In the genomic region with DNA sequence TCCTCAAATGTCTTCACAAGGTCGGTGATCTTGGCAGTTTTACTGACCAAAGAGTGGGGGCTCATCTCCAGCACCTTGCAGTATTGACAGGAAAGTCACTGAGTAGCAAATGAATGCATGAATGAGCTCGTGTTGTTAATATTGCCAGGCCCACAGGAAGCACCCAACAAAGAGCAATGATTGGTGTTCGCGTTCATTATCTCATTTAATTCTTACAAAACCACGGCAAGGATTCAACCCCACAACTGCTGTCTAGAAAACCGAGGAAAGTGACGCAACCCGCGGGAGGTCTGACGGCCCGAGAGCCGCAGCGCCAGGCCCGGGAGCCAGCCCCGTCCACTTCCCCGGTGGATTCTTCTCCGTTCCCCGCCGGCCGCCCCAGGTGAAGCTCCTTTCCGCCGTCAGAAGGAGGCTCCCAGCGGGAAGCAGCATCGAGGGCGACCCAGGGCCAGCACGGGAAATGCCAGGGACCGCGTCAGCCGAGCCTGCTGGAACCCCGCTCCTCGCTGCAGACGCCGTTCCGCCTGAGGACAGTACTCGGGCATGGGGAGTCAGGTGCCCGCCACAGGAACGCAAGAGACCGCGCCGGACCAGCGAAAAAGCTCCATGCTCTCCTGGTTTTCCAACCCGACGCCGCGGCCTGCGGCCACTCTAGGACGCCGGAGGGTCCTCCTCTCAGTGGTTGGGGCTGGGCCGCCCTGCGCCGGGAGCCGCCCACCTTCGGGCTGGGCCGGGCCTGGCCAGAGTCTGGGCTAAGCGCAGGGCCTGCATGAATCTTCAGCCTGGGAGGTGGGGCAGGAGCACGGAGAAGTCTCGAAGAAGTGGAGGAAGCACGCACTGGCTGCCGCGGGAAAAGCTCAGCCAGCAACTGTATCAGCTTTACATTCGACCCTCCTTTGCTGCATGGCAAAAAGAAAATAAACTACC, we compare ENCODE assay signal across 8 cellular contexts. TPM values are rescaled to one million over a fixed set of nuclear protein-coding genes. Genes with fewer than 3 reads are reported as not detected.
DNase-seq lines count a peak whose midpoint lies in the region; ATAC-seq and TF ChIP-seq lines count a peak whose summit lies in the region.

No MANE protein-coding gene starts in this region.

- no peaks in the 10 kb centered on the region for H3K36me3 Mint-ChIP-seq in activated T-helper 17 cell treated with anti-CD3 and anti-CD28 coated beads, Interleukin-2, amount 50 U/mL, for 72 hours (ENCODE audit: low read depth)

- H3K9me3 ChIP-seq in HUES64 (ENCODE audit: insufficient read depth, low read depth, low read length) (no peaks in the 10 kb centered on the region), PC-3 (ENCODE audit: low read length) (no peaks in the 10 kb centered on the region), esophagus squamous epithelium (no peaks in the 10 kb centered on the region), muscle layer of duodenum (ENCODE audit: control insufficient read depth in 1 of 2, low read length in 2 of 2) (no peaks in the 10 kb centered on the region)

- H3K27ac ChIP-seq in HUES64 (ENCODE audit: low read depth, low read length) (peak overlapping the region; percentile 91), PC-3 (ENCODE audit: low read length) (peak overlapping the region; percentile 49), esophagus squamous epithelium (peak overlapping the region; percentile 88 to 95 (median 93)), muscle layer of duodenum (ENCODE audit: low read length) (peak overlapping the region; percentile 91)

- H3K4me3 ChIP-seq in HUES64 (ENCODE audit: low read length) (peak overlapping the region; percentile 90), PC-3 (ENCODE audit: low read length) (peak overlapping the region; percentile 79), esophagus squamous epithelium (peak overlapping the region; percentile 54 to 91 (median 72)), muscle layer of duodenum (ENCODE audit: low read depth in 1 of 2, low read length in 2 of 2) (peak overlapping the region; percentile 75 to 77)

- no peaks in the 10 kb centered on the region for H3K9me3 Mint-ChIP-seq in activated T-helper 17 cell treated with anti-CD3 and anti-CD28 coated beads, Interleukin-2, amount 50 U/mL, for 72 hours

- peak in 3 of 4 donors; percentile 58 to 80 (median 78) for TF ChIP-seq POLR2A in esophagus squamous epithelium (IDR thresholded peaks at IDR 0.05)

- H3F3A ChIP-seq in PC-3 (ENCODE audit: low read length, unreplicated experiment) = no peaks in the 10 kb centered on the region

- no peak for TF ChIP-seq CTCF in PC-3 (conservative IDR thresholded peaks at IDR 0.05; ENCODE audit: low read depth, low read length)
- no peak for TF ChIP-seq CTCF in esophagus squamous epithelium (IDR thresholded peaks at IDR 0.05)

- POLR2A ChIA-PET in PC-3 (lab: Charles Lee; ENCODE audit: unreplicated experiment) = interaction anchor here (0.5 to 1.4 kb wide), 3 partner anchors 20 to 690 kb away, joined by 4 to 12 read pairs (median 4); no protein-coding TSS in a partner anchor

- H3K4me1 ChIP-seq in HUES64 (ENCODE audit: insufficient read depth, low read length) (peaks cover 27% of the 10 kb centered on the region), PC-3 (ENCODE audit: insufficient read depth, low read length) (peaks cover 26% of the 10 kb centered on the region), esophagus squamous epithelium (peaks cover 4 to 40% (median 10%) of the 10 kb centered on the region in 3 donors), muscle layer of duodenum (ENCODE audit: control insufficient read depth in 1 of 2, insufficient read depth in 2 of 2, low read length in 2 of 2) (no peaks in the 10 kb centered on the region)

- peak overlapping the region; percentile 37 for H3K27ac Mint-ChIP-seq in activated T-helper 17 cell treated with anti-CD3 and anti-CD28 coated beads, Interleukin-2, amount 50 U/mL, for 72 hours

- peak overlapping the region; percentile 80 for H3K4me3 Mint-ChIP-seq in activated T-helper 17 cell treated with anti-CD3 and anti-CD28 coated beads, Interleukin-2, amount 50 U/mL, for 72 hours

- H3K4me1 Mint-ChIP-seq in activated T-helper 17 cell treated with anti-CD3 and anti-CD28 coated beads, Interleukin-2, amount 50 U/mL, for 72 hours = peaks cover 10% of the 10 kb centered on the region

- H2AFZ ChIP-seq in PC-3 (ENCODE audit: low read length) = peak overlapping the region; percentile 92

- intact Hi-C loops in PC-3 (cut with micrococcal nuclease) = loop anchor here (1.0 to 5.0 kb wide), 2 partner anchors 20 to 206 kb away; no protein-coding TSS in a partner anchor
- intact Hi-C loops in esophagus squamous epithelium (cut with DNase I) = no loop called here

- WGBS in HUES64 = 1% methylated on average over 61 of the region's 61 CpGs
- WGBS in esophagus squamous epithelium, 2 donors = 0% methylated on average over 13 to 18 of the region's 61 CpGs

- H3K9ac ChIP-seq in HUES64 (ENCODE audit: low read depth, low read length) (peak overlapping the region; percentile 94), PC-3 (ENCODE audit: low read length) (peak overlapping the region; percentile 92)

- no peaks in the 10 kb centered on the region for H3K36me3 ChIP-seq in HUES64 (ENCODE audit: insufficient read depth, low read length)
- no peaks in the 10 kb centered on the region for H3K36me3 ChIP-seq in PC-3 (ENCODE audit: low read depth, low read length)
- H3K36me3 ChIP-seq in esophagus squamous epithelium = no peaks in the 10 kb centered on the region
- H3K36me3 ChIP-seq in muscle layer of duodenum (ENCODE audit: control insufficient read depth in 1 of 2, insufficient read depth in 2 of 2, low read length in 2 of 2) = no peaks in the 10 kb centered on the region

- TSS peak; percentile 93 for BruUV-seq in PC-3 (replicated peaks; lab: Mats Ljungman, UMichigan)

- H3K4me2 ChIP-seq in PC-3 (ENCODE audit: low read length) = peak overlapping the region; percentile 88

- H3K79me2 ChIP-seq in PC-3 (ENCODE audit: low read length) = no peaks in the 10 kb centered on the region

- no peaks in the 10 kb centered on the region for H4K20me1 ChIP-seq in PC-3 (ENCODE audit: low read length)

- CTCF ChIA-PET in PC-3 (lab: Charles Lee) = no interaction called here

- peak; percentile 74 for ATAC-seq in GM21529 (IDR thresholded peaks at IDR 0.05; ENCODE audit: unreplicated experiment)
- peak; percentile 100 for ATAC-seq in PC-3
- peak; percentile 75 for ATAC-seq in activated T-helper 17 cell treated with anti-CD3 and anti-CD28 coated beads, Interleukin-2, amount 50 U/mL, for 72 hours (replicated peaks)

- no peaks in the 10 kb centered on the region for H3K9me2 ChIP-seq in PC-3 (replicated peaks; ENCODE audit: low read length)

- peaks cover 29% of the 10 kb centered on the region for H3K27me3 Mint-ChIP-seq in activated T-helper 17 cell treated with anti-CD3 and anti-CD28 coated beads, Interleukin-2, amount 50 U/mL, for 72 hours

- peak; percentile 76 for DNase-seq in DMS79 (lab: John Stamatoyannopoulos, UW)
- DNase-seq in PC-3 = peak; percentile 90
- peak; percentile 27 for DNase-seq in esophagus squamous epithelium (lab: John Stamatoyannopoulos, UW)
- peak; percentile 83 for DNase-seq in stromal cell of bone marrow (ENCODE audit: low read depth)

- H3K27me3 ChIP-seq in HUES64 (ENCODE audit: insufficient read depth, low read length) (no peaks in the 10 kb centered on the region), PC-3 (ENCODE audit: low read length) (no peaks in the 10 kb centered on the region), esophagus squamous epithelium (no peaks in the 10 kb centered on the region), muscle layer of duodenum (ENCODE audit: low read depth, low read length) (no peaks in the 10 kb centered on the region)

RNA-seq across cellular contexts. Expression of gene FER, which starts 19.8 kb away (rescaled TPM):
- 6.2 TPM for polyA plus RNA-seq in HUES64 (2013, experiment 1 of 2)
- polyA plus RNA-seq in HUES64 (2013, experiment 2 of 2) = 5.3 TPM
- total RNA-seq in PC-3 (2014; rRNA removed) = 19.4 and 20.2 TPM in 2 replicates
- total RNA-seq in activated T-helper 17 cell treated with anti-CD3 and anti-CD28 coated beads, Interleukin-2, amount 50 U/mL, for 72 hours = 1 to 10 TPM; 9.5 to 9.9 TPM
- 10 to 100 TPM; 13.4 to 30.0 (median 19.6) TPM for total RNA-seq in esophagus squamous epithelium

Comparison
In these comparisons a context has a peak if more than half of its experiments do, and no peak if none do; other contexts are left out.
1. Peak in every context shown above with its lines: DNase-seq, ATAC-seq, H3K4me3 ChIP-seq and H3K27ac ChIP-seq.
2. DNase-seq: peak in every context shown above with its lines; median percentile 90 in PC-3; 83 in stromal cell of bone marrow; 76 in DMS79; 27 in esophagus squamous epithelium.